Comparison of ENCODE assay signal across 14 cellular contexts in the genomic region with DNA sequence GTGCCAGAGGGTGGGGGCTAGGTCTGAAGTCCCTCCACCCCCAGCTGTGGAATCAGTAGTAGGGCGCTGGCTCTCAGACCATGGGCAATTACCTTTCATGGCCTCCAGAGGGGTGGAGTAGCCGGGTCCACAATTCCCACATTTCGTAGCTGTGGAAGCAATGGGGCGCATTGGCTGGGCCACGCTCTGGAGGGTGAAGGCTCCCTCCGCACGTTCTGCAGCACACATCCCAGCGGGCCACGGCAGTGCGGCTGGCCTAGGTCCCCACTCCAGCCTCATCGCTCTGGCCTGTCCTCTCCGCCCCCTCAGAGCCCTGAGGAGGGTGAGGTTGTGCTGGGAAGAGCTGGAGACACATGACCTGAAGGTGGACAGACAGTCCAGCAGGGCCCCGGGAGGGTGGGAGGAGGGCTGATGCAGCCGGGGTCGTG. TPM values are rescaled to one million over a fixed set of nuclear protein-coding genes. Genes with fewer than 3 reads are reported as not detected.
DNase-seq lines count a peak whose midpoint lies in the region; ATAC-seq, FAIRE-seq and TF ChIP-seq lines count a peak whose summit lies in the region.
"Had no signal": no experiment of that assay in that cellular context is flagged by ENCODE, and none has a peak within 500 bp of the region (broad histone marks: within the 10 kb centered on the region; RNA-seq: fewer than 3 reads in every experiment).

No MANE protein-coding gene starts in this region.

- H3K79me1 ChIP-seq in mesenchymal stem cell (replicated peaks; ENCODE audit: low read length, poor library complexity, severe bottlenecking), result peaks cover 6% of the 10 kb centered on the region

- TF ChIP-seq RAD21 in K562 (CRISPR knock-in tag; conservative IDR thresholded peaks at IDR 0.05 in 1 of 2, IDR thresholded peaks at IDR 0.05 in 1 of 2), result no peak

- no peak overlapping the region for H2AK5ac ChIP-seq in mesenchymal stem cell (ENCODE audit: low read length, severe bottlenecking)

- no peaks in the 10 kb centered on the region for H4K20me1 ChIP-seq in K562 (replicated peaks; ENCODE audit: control insufficient read depth, insufficient read depth, low read length)

- H3K14ac ChIP-seq in mesenchymal stem cell (ENCODE audit: low read length in 2 of 2), result peak overlapping the region in 1 of 2 experiments; percentile 3

- H3K4me3 ChIP-seq in K562 (no peak overlapping the region), mesenchymal stem cell (ENCODE audit: insufficient read depth in 1 of 2, low read depth in 1 of 2, low read length in 2 of 2) (peak overlapping the region in 1 of 2 experiments; percentile 84), tibial nerve (no peak overlapping the region)

- H3K4me2 ChIP-seq in K562 (ENCODE audit: insufficient read depth, low read length) (peak overlapping the region; percentile 68; the same call in 1 of the 2 replicates), mesenchymal stem cell (ENCODE audit: low read length, poor library complexity, severe bottlenecking) (no peak overlapping the region)

- intact Hi-C loops in K562 (cut with micrococcal nuclease), result no loop called here

- H3K27me3 ChIP-seq in K562 (ENCODE audit: control insufficient read depth in 2 of 2, insufficient read depth in 2 of 2, low read length in 2 of 2) (no peaks in the 10 kb centered on the region), mesenchymal stem cell (ENCODE audit: control insufficient read depth in 1 of 2, insufficient read depth in 1 of 2, low read length in 2 of 2) (no peaks in the 10 kb centered on the region), tibial nerve (no peaks in the 10 kb centered on the region)

- no peak overlapping the region for H2BK15ac ChIP-seq in mesenchymal stem cell (ENCODE audit: low read depth, poor library complexity, severe bottlenecking)

- DNase-seq in HEK293T (ENCODE audit: extremely low spot score), result peak; percentile 16
- DNase-seq in K562 (ENCODE audit: extremely low read depth in 1 of 4, low spot score in 3 of 4), result peak in 2 of 4 experiments; percentile 23 to 30
- no peak for DNase-seq in mesenchymal stem cell
- no peak for DNase-seq in tibial nerve (ENCODE audit: low spot score in 2 of 2)
- no peak for DNase-seq in stimulated activated CD4-positive, alpha-beta T cell treated with anti-CD3 and anti-CD28 coated beads, Interleukin-1b, Interleukin-23, amount 100 ng/mL, for 48 hours
- DNase-seq: activated effector memory CD4-positive, alpha-beta T cell treated with anti-CD3 and anti-CD28 coated beads, Interleukin-2, amount 50 U/mL, for 16 hours; Calu3; stimulated activated CD4-positive, alpha-beta T cell treated with anti-CD3 and anti-CD28 coated beads, Interleukin-15, amount 100 ng/mL, for 24 hours; stimulated activated naive B cell treated with anti-CD40 and anti-IgM and Interleukin-4, amounts not matched to agents 10 μg/mL and 1 μg/mL and 100 μg/mL, for 72 hours; T1000 had no signal

- 74% methylated on average over 11 of the region's 15 CpGs for WGBS in K562 (ENCODE audit: insufficient coverage, low coverage, missing lambda C conversion rate)
- 94% methylated on average over 15 of the region's 15 CpGs for WGBS in mesenchymal stem cell
- 65 to 74% methylated on average over 13 to 15 of the region's 15 CpGs for WGBS in tibial nerve, 2 donors

- H3K9me1 ChIP-seq in K562 (ENCODE audit: control insufficient read depth, insufficient read depth, low read length), result no peaks in the 10 kb centered on the region

- H2BK12ac ChIP-seq in mesenchymal stem cell (ENCODE audit: low read length in 2 of 2), result no peak overlapping the region

- no TSS peak for BruUV-seq in K562 (replicated peaks; lab: Mats Ljungman, UMichigan)

- no peak overlapping the region for H2BK120ac ChIP-seq in mesenchymal stem cell (ENCODE audit: low read depth, low read length)

- TF ChIP-seq EP300 in K562 (IDR thresholded peaks at IDR 0.05; ENCODE audit: low read length) (no peak), tibial nerve (IDR thresholded peaks at IDR 0.05) (no peak)

- H3K23ac ChIP-seq in mesenchymal stem cell (ENCODE audit: low read length in 2 of 2), result no peak overlapping the region

- H3K27ac ChIP-seq in K562 (ENCODE audit: extremely low read depth, low read depth, low read length) (peak overlapping the region; percentile 71; the same call in 1 of the 3 replicates), mesenchymal stem cell (ENCODE audit: low read length, poor library complexity, severe bottlenecking) (no peak overlapping the region), tibial nerve (peak overlapping the region in 3 of 4 donors; percentile 47 to 80 (median 69))

- peaks cover 16% of the 10 kb centered on the region for H3K79me2 ChIP-seq in K562 (ENCODE audit: control insufficient read depth, insufficient read depth, low read length)

- H3K4me1 ChIP-seq in K562 (replicated peaks in 1 of 2; ENCODE audit: control insufficient read depth in 2 of 2, insufficient read depth in 2 of 2, low read length in 2 of 2), result peaks cover 32 to 48% of the 10 kb centered on the region in 2 experiments
- H3K4me1 ChIP-seq in mesenchymal stem cell (ENCODE audit: control insufficient read depth, insufficient read depth, low read depth, low read length), result peaks cover 20% of the 10 kb centered on the region
- H3K4me1 ChIP-seq in tibial nerve, result peaks cover 0 to 57% (median 38%) of the 10 kb centered on the region in 4 donors

- H3K18ac ChIP-seq in mesenchymal stem cell (ENCODE audit: low read depth in 1 of 2, low read length in 2 of 2), result peak overlapping the region in 1 of 2 experiments; percentile 35

- H4K91ac ChIP-seq in mesenchymal stem cell (ENCODE audit: low read length), result no peak overlapping the region

- POLR2A ChIA-PET in HEK293T (lab: Yijun Ruan, JAX) (interaction anchor here (0.8 to 1.2 kb wide), 3 partner anchors 25 to 43 kb away, joined by 3 read pairs; a partner anchor contains a TSS), K562 (lab: Yijun Ruan, JAX) (interaction anchor here (0.6 to 1.7 kb wide), 7 partner anchors 12 to 540 kb away, joined by 3 to 8 read pairs (median 3); a partner anchor contains a TSS)

- H2BK5ac ChIP-seq in mesenchymal stem cell (ENCODE audit: low read depth, low read length, poor library complexity, severe bottlenecking), result no peak overlapping the region

- no peak overlapping the region for H4K8ac ChIP-seq in mesenchymal stem cell (ENCODE audit: low read length)

- peaks cover 32% of the 10 kb centered on the region; the same call in 2 of the 3 replicates for H3K36me3 ChIP-seq in K562 (ENCODE audit: control insufficient read depth, insufficient read depth, low read length)
- H3K36me3 ChIP-seq in mesenchymal stem cell (ENCODE audit: control insufficient read depth in 1 of 2, insufficient read depth in 2 of 2, low read depth in 1 of 2, low read length in 2 of 2), result peaks cover 30 to 46% of the 10 kb centered on the region in 2 experiments
- peaks cover 0 to 23% (median 0%) of the 10 kb centered on the region in 3 donors for H3K36me3 ChIP-seq in tibial nerve

- peak; percentile 29 for ATAC-seq in K562
- ATAC-seq in SK-N-SH treated with all-trans-retinoic acid at 6 μM for 48 hours, result no peak
- ATAC-seq in GM19397 (IDR thresholded peaks at IDR 0.05; ENCODE audit: unreplicated experiment), result no peak
- ATAC-seq: stimulated activated naive B cell treated with anti-CD40 and anti-IgM and Interleukin-4, amounts not matched to agents 10 μg/mL and 1 μg/mL and 100 μg/mL, for 72 hours had no signal

- H3K9ac ChIP-seq in K562 (ENCODE audit: insufficient read depth in 1 of 2, low read depth in 2 of 2, low read length in 2 of 2) (peak overlapping the region in 1 of 2 experiments; percentile 57; a peak in 2 of 4 replicates), mesenchymal stem cell (ENCODE audit: low read length) (peak overlapping the region; percentile 84)

- no peak overlapping the region for H3K4ac ChIP-seq in mesenchymal stem cell (ENCODE audit: low read depth in 1 of 2, low read length in 2 of 2)

- FAIRE-seq in K562 (lab: Jason Lieb, UNC), result no peak

- TF ChIP-seq CTCF in K562 (IDR thresholded peaks at IDR 0.05 in 2 of 3, conservative IDR thresholded peaks at IDR 0.05 in 1 of 3; ENCODE audit: insufficient read depth in 2 of 3, low read depth in 1 of 3, low read length in 3 of 3) (no peak), tibial nerve (IDR thresholded peaks at IDR 0.05) (no peak)

- no peak for TF ChIP-seq POLR2A in K562 (conservative IDR thresholded peaks at IDR 0.05)
- TF ChIP-seq POLR2A in tibial nerve (IDR thresholded peaks at IDR 0.05), result no peak

- CTCF ChIA-PET in HEK293T (lab: Yijun Ruan, JAX) (interaction anchor here (0.6 to 1.1 kb wide), 3 partner anchors 14 to 610 kb away, joined by 3 to 4 read pairs (median 3); no protein-coding TSS in a partner anchor), K562 (lab: Yijun Ruan, JAX; ENCODE audit: low intra/inter-chr PET ratio) (no interaction called here)

- no peaks in the 10 kb centered on the region for H3K9me3 ChIP-seq in K562 (replicated peaks; ENCODE audit: control insufficient read depth, insufficient read depth, low read depth, low read length)
- H3K9me3 ChIP-seq in mesenchymal stem cell (ENCODE audit: control insufficient read depth, low read length), result no peaks in the 10 kb centered on the region
- H3K9me3 ChIP-seq in tibial nerve, result no peaks in the 10 kb centered on the region

- H2AFZ ChIP-seq in K562 (ENCODE audit: low read depth, low read length) (peak overlapping the region; percentile 72), mesenchymal stem cell (ENCODE audit: low read depth, low read length) (no peak overlapping the region)

- in situ Hi-C loops in K562 (cut with MboI), result no loop called here

RNA-seq across cellular contexts. Expression of a gene that starts 2.9 kb away (rescaled TPM):
- total RNA-seq in K562 (2011; cell fraction: chromatin; rRNA removed; ENCODE audit: low replicate concordance), result 76.1 and 163 TPM in 2 replicates
- total RNA-seq in K562 (2011; cell fraction: nucleolus; rRNA removed), result 110 and 113 TPM in 2 replicates
- total RNA-seq in K562 (2011; cell fraction: nucleoplasm; rRNA removed), result 76.5 and 80.5 TPM in 2 replicates
- total RNA-seq in K562 (2014; rRNA removed) (40.7 and 62.2 TPM in 2 replicates), K562 (2014; rRNA removed; fragmentation: Illumina TruSeq; extraction: Trizol) (18.9 and 28.3 TPM in 2 replicates), K562 (2015; rRNA removed; fragmentation: Illumina TruSeq; extraction: Trizol) (25.8 and 25.9 TPM in 2 replicates), K562 (2021) (41.9 and 42.9 TPM in 2 replicates), tibial nerve (100 to 1,000 TPM in 3 of 4 donors, 10 to 100 TPM in 1; 65.7 to 159 (median 130) TPM)
- polyA plus RNA-seq in K562 (2011; rRNA removed) (30.2 and 53.7 TPM in 2 replicates), K562 (2014; fragmentation: Illumina TruSeq; extraction: Trizol) (45.0 and 45.3 TPM in 2 replicates), K562 (2014; fragmentation: Nextera tagmentation; extraction: Ambion mirVana) (10 to 100 TPM; 52.1 to 81.2 TPM), K562 (2014; rRNA removed) (47.1 and 50.8 TPM in 2 replicates)
- polyA plus RNA-seq in K562 (2011; cell fraction: cytosol; rRNA removed), result 28.6 and 82.9 TPM in 2 replicates
- polyA plus RNA-seq in K562 (2011; cell fraction: nucleus; rRNA removed), result 144 and 349 TPM in 2 replicates
- polyA plus RNA-seq in K562 (2012), result 52.3 and 57.9 TPM in 2 replicates
- polyA minus RNA-seq in K562 (2011; rRNA and poly(A)+ RNA removed), result 15.3 and 44.9 TPM in 2 replicates
- polyA minus RNA-seq in K562 (2011; cell fraction: cytosol; rRNA and poly(A)+ RNA removed), result 26.6 and 29.5 TPM in 2 replicates
- polyA minus RNA-seq in K562 (2011; cell fraction: nucleus; rRNA and poly(A)+ RNA removed), result 16.6 and 24.6 TPM in 2 replicates
- polyA plus RNA-seq in mesenchymal stem cell (2013, experiment 1 of 2), result 23.4 TPM
- polyA plus RNA-seq in mesenchymal stem cell (2013, experiment 2 of 2), result 22.9 TPM
- total RNA-seq: HT1080, mononuclear cell had no signal

RNA-seq across cellular contexts. Expression of a gene that starts 22.6 kb away (rescaled TPM):
- total RNA-seq in K562 (2011; cell fraction: chromatin; rRNA removed; ENCODE audit: low replicate concordance), result 32.5 and 45.8 TPM in 2 replicates
- total RNA-seq in K562 (2011; cell fraction: nucleolus; rRNA removed), result 29.5 and 32.4 TPM in 2 replicates
- 32.8 and 34.1 TPM in 2 replicates for total RNA-seq in K562 (2011; cell fraction: nucleoplasm; rRNA removed)
- 25.7 and 30.5 TPM in 2 replicates for total RNA-seq in K562 (2014; rRNA removed)
- total RNA-seq in K562 (2014; rRNA removed; fragmentation: Illumina TruSeq; extraction: Trizol), result 32.2 and 34.6 TPM in 2 replicates
- total RNA-seq in K562 (2015; rRNA removed; fragmentation: Illumina TruSeq; extraction: Trizol), result 29.4 and 30.4 TPM in 2 replicates
- 32.7 and 36.1 TPM in 2 replicates for total RNA-seq in K562 (2021)
- polyA plus RNA-seq in K562 (2011; rRNA removed), result 38.5 and 40.3 TPM in 2 replicates
- 16.5 and 17.9 TPM in 2 replicates for polyA plus RNA-seq in K562 (2011; cell fraction: cytosol; rRNA removed)
- polyA plus RNA-seq in K562 (2011; cell fraction: nucleus; rRNA removed), result 77.0 and 80.0 TPM in 2 replicates
- 20.9 and 31.9 TPM in 2 replicates for polyA plus RNA-seq in K562 (2012)
- polyA plus RNA-seq in K562 (2014; fragmentation: Illumina TruSeq; extraction: Trizol), result 36.2 and 48.2 TPM in 2 replicates
- polyA plus RNA-seq in K562 (2014; fragmentation: Nextera tagmentation; extraction: Ambion mirVana), result 1 to 10 TPM; 3.8 to 4.9 TPM
- polyA plus RNA-seq in K562 (2014; rRNA removed), result 27.9 and 32.3 TPM in 2 replicates
- polyA minus RNA-seq in K562 (2011; rRNA and poly(A)+ RNA removed), result 23.8 and 26.6 TPM in 2 replicates
- 13.5 and 15.0 TPM in 2 replicates for polyA minus RNA-seq in K562 (2011; cell fraction: cytosol; rRNA and poly(A)+ RNA removed)
- polyA minus RNA-seq in K562 (2011; cell fraction: nucleus; rRNA and poly(A)+ RNA removed), result 17.4 and 27.3 TPM in 2 replicates
- 31.1 TPM for polyA plus RNA-seq in mesenchymal stem cell (2013, experiment 1 of 2)
- polyA plus RNA-seq in mesenchymal stem cell (2013, experiment 2 of 2), result 32.1 TPM
- total RNA-seq in tibial nerve, result 10 to 100 TPM; 17.7 to 45.0 (median 32.8) TPM

RNA-seq across cellular contexts. Expression of a gene that starts 29.7 kb away (rescaled TPM):
- 160 and 206 TPM in 2 replicates for total RNA-seq in K562 (2011; cell fraction: chromatin; rRNA removed; ENCODE audit: low replicate concordance)
- 184 and 193 TPM in 2 replicates for total RNA-seq in K562 (2011; cell fraction: nucleolus; rRNA removed)
- total RNA-seq in K562 (2011; cell fraction: nucleoplasm; rRNA removed), result 185 and 201 TPM in 2 replicates
- total RNA-seq in K562 (2014; rRNA removed) (443 and 445 TPM in 2 replicates), K562 (2014; rRNA removed; fragmentation: Illumina TruSeq; extraction: Trizol) (352 and 409 TPM in 2 replicates), K562 (2015; rRNA removed; fragmentation: Illumina TruSeq; extraction: Trizol) (383 and 397 TPM in 2 replicates), K562 (2021) (411 and 426 TPM in 2 replicates), tibial nerve (100 to 1,000 TPM; 219 to 267 (median 232) TPM)
- polyA plus RNA-seq in K562 (2011; rRNA removed) (448 and 475 TPM in 2 replicates), K562 (2014; fragmentation: Illumina TruSeq; extraction: Trizol) (559 and 568 TPM in 2 replicates), K562 (2014; fragmentation: Nextera tagmentation; extraction: Ambion mirVana) (100 to 1,000 TPM; 638 to 674 TPM), K562 (2014; rRNA removed) (603 and 655 TPM in 2 replicates)
- polyA plus RNA-seq in K562 (2011; cell fraction: cytosol; rRNA removed), result 758 and 988 TPM in 2 replicates
- polyA plus RNA-seq in K562 (2011; cell fraction: nucleus; rRNA removed), result 508 and 716 TPM in 2 replicates
- polyA plus RNA-seq in K562 (2012), result 308 and 436 TPM in 2 replicates
- 273 and 300 TPM in 2 replicates for polyA minus RNA-seq in K562 (2011; rRNA and poly(A)+ RNA removed)
- 202 TPM in 2 replicates for polyA minus RNA-seq in K562 (2011; cell fraction: cytosol; rRNA and poly(A)+ RNA removed)
- polyA minus RNA-seq in K562 (2011; cell fraction: nucleus; rRNA and poly(A)+ RNA removed), result 71.4 and 104 TPM in 2 replicates
- 383 TPM for polyA plus RNA-seq in mesenchymal stem cell (2013, experiment 1 of 2)
- 390 TPM for polyA plus RNA-seq in mesenchymal stem cell (2013, experiment 2 of 2)

RNA-seq across cellular contexts. Expression of a gene that starts 42.4 kb away (rescaled TPM):
- 172 and 273 TPM in 2 replicates for total RNA-seq in K562 (2011; cell fraction: chromatin; rRNA removed; ENCODE audit: low replicate concordance)
- total RNA-seq in K562 (2011; cell fraction: nucleolus; rRNA removed), result 144 and 147 TPM in 2 replicates
- 134 and 144 TPM in 2 replicates for total RNA-seq in K562 (2011; cell fraction: nucleoplasm; rRNA removed)
- 45.1 and 62.4 TPM in 2 replicates for total RNA-seq in K562 (2014; rRNA removed)
- 20.5 and 27.9 TPM in 2 replicates for total RNA-seq in K562 (2014; rRNA removed; fragmentation: Illumina TruSeq; extraction: Trizol)
- 30.1 and 32.8 TPM in 2 replicates for total RNA-seq in K562 (2015; rRNA removed; fragmentation: Illumina TruSeq; extraction: Trizol)
- 51.8 and 54.3 TPM in 2 replicates for total RNA-seq in K562 (2021)
- polyA plus RNA-seq in K562 (2011; rRNA removed), result 65.4 and 78.3 TPM in 2 replicates
- polyA plus RNA-seq in K562 (2011; cell fraction: cytosol; rRNA removed), result 75.5 and 76.8 TPM in 2 replicates
- polyA plus RNA-seq in K562 (2011; cell fraction: nucleus; rRNA removed), result 206 and 207 TPM in 2 replicates
- 38.3 and 59.7 TPM in 2 replicates for polyA plus RNA-seq in K562 (2012)
- 55.8 and 58.0 TPM in 2 replicates for polyA plus RNA-seq in K562 (2014; fragmentation: Illumina TruSeq; extraction: Trizol)
- 1 to 10 TPM; 3.1 to 8.9 TPM for polyA plus RNA-seq in K562 (2014; fragmentation: Nextera tagmentation; extraction: Ambion mirVana)
- polyA plus RNA-seq in K562 (2014; rRNA removed), result 45.9 and 67.2 TPM in 2 replicates
- 89.6 and 112 TPM in 2 replicates for polyA minus RNA-seq in K562 (2011; rRNA and poly(A)+ RNA removed)
- 33.2 and 48.9 TPM in 2 replicates for polyA minus RNA-seq in K562 (2011; cell fraction: cytosol; rRNA and poly(A)+ RNA removed)
- polyA minus RNA-seq in K562 (2011; cell fraction: nucleus; rRNA and poly(A)+ RNA removed), result 41.1 and 46.8 TPM in 2 replicates
- 36.1 TPM for polyA plus RNA-seq in mesenchymal stem cell (2013, experiment 1 of 2)
- polyA plus RNA-seq in mesenchymal stem cell (2013, experiment 2 of 2), result 36.1 TPM
- total RNA-seq in tibial nerve, result 100 to 1,000 TPM in 1 of 4 donors, 10 to 100 TPM in 3; 69.9 to 100 (median 72.3) TPM
